In the genomic region with DNA sequence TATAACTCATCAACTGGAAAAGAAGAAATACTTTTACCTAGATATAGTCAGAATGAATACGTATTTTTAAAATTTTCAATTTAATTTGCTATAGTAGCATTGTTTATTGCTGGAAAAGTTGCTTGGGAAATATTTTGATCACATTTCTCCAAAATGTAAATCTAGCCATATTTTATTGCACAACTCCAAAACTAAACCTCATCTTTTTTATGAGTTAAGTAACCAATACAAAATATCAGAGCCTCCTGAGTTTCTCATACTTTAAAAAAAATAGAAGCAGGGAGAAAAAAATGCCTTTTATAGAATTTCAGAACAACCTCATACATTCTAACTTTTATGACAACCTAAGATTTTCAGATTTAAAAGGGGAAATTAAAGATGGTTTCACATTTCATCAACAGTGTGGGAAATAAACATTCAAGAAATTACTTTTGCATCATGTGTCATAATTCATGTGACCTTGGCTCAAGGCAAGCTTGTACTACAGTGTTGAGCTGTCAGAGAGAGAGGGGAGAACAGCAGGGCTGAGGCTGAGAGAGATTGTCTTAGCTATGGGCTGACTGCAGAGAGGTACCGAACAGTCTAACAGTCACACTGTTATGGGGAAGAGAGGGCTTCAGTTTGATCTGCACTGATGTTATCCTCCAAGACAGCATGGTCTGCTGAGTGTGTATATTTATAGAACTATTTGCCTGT, we compare ENCODE assay signal across 12 cellular contexts.
DNase-seq lines count a peak whose midpoint lies in the region; ATAC-seq, FAIRE-seq and TF ChIP-seq lines count a peak whose summit lies in the region.
"Had no signal": no experiment of that assay in that cellular context is flagged by ENCODE, and none has a peak within 500 bp of the region (broad histone marks: within the 10 kb centered on the region; RNA-seq: fewer than 3 reads in every experiment).

No MANE protein-coding gene starts in this region.

- TF ChIP-seq POLR2A in GM12891 (IDR thresholded peaks at IDR 0.05; ENCODE audit: low read depth, low read length), result no peak

- no peaks in the 10 kb centered on the region for H3K36me3 Mint-ChIP-seq in stimulated activated naive B cell treated with anti-CD40 and anti-IgM and Interleukin-4, amounts not matched to agents 10 μg/mL and 1 μg/mL and 100 μg/mL, for 72 hours

- H3K27me3 Mint-ChIP-seq in stimulated activated naive B cell treated with anti-CD40 and anti-IgM and Interleukin-4, amounts not matched to agents 10 μg/mL and 1 μg/mL and 100 μg/mL, for 72 hours, result peaks cover 0 to 6% of the 10 kb centered on the region in 2 donors

- no peaks in the 10 kb centered on the region for H3K9me3 Mint-ChIP-seq in stimulated activated naive B cell treated with anti-CD40 and anti-IgM and Interleukin-4, amounts not matched to agents 10 μg/mL and 1 μg/mL and 100 μg/mL, for 72 hours

- DNase-seq in choroid plexus epithelial cell (ENCODE audit: low read depth) (peak; percentile 77), GM12891 (ENCODE audit: insufficient read length, low spot score) (no peak), NCI-H2029 (lab: John Stamatoyannopoulos, UW) (no peak), amygdala (lab: John Stamatoyannopoulos, UW) (no peak)
- DNase-seq in stimulated activated naive B cell treated with anti-CD40 and anti-IgM and Interleukin-4, amounts not matched to agents 10 μg/mL and 1 μg/mL and 100 μg/mL, for 72 hours, result no peak
- DNase-seq: activated naive CD4-positive, alpha-beta T cell treated with Interleukin-2 at 50 U/mL for 16 hours; DMS 273 treated with DMSO at 0.1 percent for 48 hours; RPMI8226 had no signal

- ATAC-seq in GM19023 (IDR thresholded peaks at IDR 0.05; ENCODE audit: unreplicated experiment) (peak; percentile 52), HG02884 (IDR thresholded peaks at IDR 0.05; ENCODE audit: unreplicated experiment) (peak; percentile 87)
- peak; percentile 16 to 67 for ATAC-seq in stimulated activated naive B cell treated with anti-CD40 and anti-IgM and Interleukin-4, amounts not matched to agents 10 μg/mL and 1 μg/mL and 100 μg/mL, for 72 hours (replicated peaks)
- ATAC-seq: HCT116 had no signal

- no peak for TF ChIP-seq CTCF in choroid plexus epithelial cell (conservative IDR thresholded peaks at IDR 0.05; ENCODE audit: low read depth, low read length)

- peaks cover 5% of the 10 kb centered on the region in 2 donors for H3K4me1 Mint-ChIP-seq in stimulated activated naive B cell treated with anti-CD40 and anti-IgM and Interleukin-4, amounts not matched to agents 10 μg/mL and 1 μg/mL and 100 μg/mL, for 72 hours

- H3K4me3 ChIP-seq in choroid plexus epithelial cell (ENCODE audit: low read depth, low read length), result no peak overlapping the region

- H3K27ac Mint-ChIP-seq in stimulated activated naive B cell treated with anti-CD40 and anti-IgM and Interleukin-4, amounts not matched to agents 10 μg/mL and 1 μg/mL and 100 μg/mL, for 72 hours, result no peak overlapping the region

- FAIRE-seq in GM12891 (lab: Jason Lieb, UNC), result no peak
- FAIRE-seq: GM18507 had no signal

- H3K4me3 Mint-ChIP-seq in stimulated activated naive B cell treated with anti-CD40 and anti-IgM and Interleukin-4, amounts not matched to agents 10 μg/mL and 1 μg/mL and 100 μg/mL, for 72 hours, result no peak overlapping the region

TF ChIP-seq in GM12891, 5 proteins besides CTCF, POLR2A, EP300 and RAD21:
- TF ChIP-seq TAF1 (IDR thresholded peaks at IDR 0.05; ENCODE audit: low read depth, low read length) (no peak), POU2F2 (IDR thresholded peaks at IDR 0.05; ENCODE audit: low read depth, low read length) (no peak), POLR2AphosphoS5 (IDR thresholded peaks at IDR 0.05; ENCODE audit: low read depth, low read length) (no peak), SPI1 (IDR thresholded peaks at IDR 0.05; ENCODE audit: low read depth, low read length) (no peak), PAX5 (IDR thresholded peaks at IDR 0.05; ENCODE audit: insufficient read depth, low read length, severe bottlenecking) (no peak)
TF ChIP-seq in GM12891: peak in this region for 0.
